Comparison of ENCODE assay signal across 35 cellular contexts in genomic region chr6:151509048-151509447, GRCh38. TPM values are rescaled to one million over a fixed set of nuclear protein-coding genes. Genes with fewer than 3 reads are reported as not detected.
"Had no signal": no experiment of that assay in that cellular context is flagged by ENCODE, and none has a peak within 500 bp of the region (broad histone marks: within the 10 kb centered on the region; RNA-seq: fewer than 3 reads in every experiment).

No MANE protein-coding gene starts in this region.

- ATAC-seq: activated naive CD4-positive, alpha-beta T cell treated with anti-CD3 and anti-CD28 coated beads, Interleukin-2, amount 50 U/mL, for 72 hours; activated naive CD8-positive, alpha-beta T cell treated with anti-CD3 and anti-CD28 coated beads, Interleukin-2, amount 50 U/mL, for 24 hours; activated T-cell treated with anti-CD3 and anti-CD28 coated beads, Interleukin-2, amount 50 U/mL, for 4 hours; activated T-cell treated with anti-CD3 and anti-CD28 coated beads, Interleukin-2, amount 50 U/mL, for 72 hours; activated T-helper 17 cell treated with anti-CD3 and anti-CD28 coated beads, Interleukin-2, amount 50 U/mL, for 72 hours; body of pancreas had no signal

- H3K36me3 ChIP-seq: adrenal gland, ascending aorta, brain microvascular endothelial cell, breast epithelium, cardiac muscle cell had no signal

- H3K4me3 ChIP-seq: adrenal gland, ascending aorta, body of pancreas, breast epithelium, cardiac muscle cell had no signal

- H3K27me3 ChIP-seq: adrenal gland, ascending aorta, body of pancreas, brain microvascular endothelial cell, breast epithelium, cardiac muscle cell had no signal

- H3K27ac ChIP-seq: adrenal gland, ascending aorta, body of pancreas, brain microvascular endothelial cell, breast epithelium, cardiac muscle cell had no signal

- H3K9me3 ChIP-seq: adrenal gland, ascending aorta, body of pancreas, breast epithelium had no signal

- FAIRE-seq: astrocyte, bronchial epithelial cell had no signal

- H3K4me1 ChIP-seq: ascending aorta, body of pancreas, breast epithelium had no signal

- DNase-seq: activated effector memory CD4-positive, alpha-beta T cell treated with anti-CD3 and anti-CD28 coated beads, Interleukin-2, amount 50 U/mL, for 16 hours; activated effector memory CD4-positive, alpha-beta T cell treated with Interleukin-2 at 50 U/mL for 16 hours; activated gamma-delta T cell; activated gamma-delta T cell treated with Interleukin-2 at 50 U/mL for 16 hours; activated naive CD4-positive, alpha-beta T cell; activated naive CD4-positive, alpha-beta T cell treated with anti-CD3 and anti-CD28 coated beads for 36 hours; activated naive CD4-positive, alpha-beta T cell treated with anti-CD3 and anti-CD28 coated beads, Interleukin-2, amount 10 ng/mL, durations not matched to agents 7 days and 5 days; activated naive CD4-positive, alpha-beta T cell treated with anti-CD3 and anti-CD28 coated beads, Interleukin-2, amount 50 U/mL, for 16 hours; activated naive CD4-positive, alpha-beta T cell treated with Interleukin-2 at 50 U/mL for 16 hours; activated naive CD8-positive, alpha-beta T cell treated with anti-CD3 and anti-CD28 coated beads for 36 hours; activated naive CD8-positive, alpha-beta T cell treated with anti-CD3 and anti-CD28 coated beads, Interleukin-2, amount 10 ng/mL, durations not matched to agents 7 days and 5 days; activated naive CD8-positive, alpha-beta T cell treated with anti-CD3 and anti-CD28 coated beads, Interleukin-2, amount 50 U/mL, for 24 hours; activated T-cell treated with anti-CD3 and anti-CD28 coated beads, Interleukin-2, amount 50 U/mL, for 24 hours; activated T-cell treated with anti-CD3 and anti-CD28 coated beads, Interleukin-2, amount 50 U/mL, for 4 hours; activated T-cell treated with anti-CD3 and anti-CD28 coated beads, Interleukin-2, amount 50 U/mL, for 48 hours; activated T-cell treated with anti-CD3 and anti-CD28 coated beads, Interleukin-2, amount 50 U/mL, for 72 hours; adrenal gland; amniotic stem cell; amygdala; anterior cingulate cortex; aorta; body of pancreas; brain microvascular endothelial cell; caudate nucleus; central memory CD4-positive, alpha-beta T cell; cerebellar nuclear complex had no signal

RNA-seq across cellular contexts. Expression of gene CCDC170, which starts 15.2 kb away (rescaled TPM):
- total RNA-seq: activated naive CD4-positive, alpha-beta T cell treated with anti-CD3 and anti-CD28 coated beads for 36 hours; activated naive CD4-positive, alpha-beta T cell treated with anti-CD3 and anti-CD28 coated beads, Interleukin-2, amount 50 U/mL, for 72 hours; activated naive CD8-positive, alpha-beta T cell treated with anti-CD3 and anti-CD28 coated beads for 36 hours; activated naive CD8-positive, alpha-beta T cell treated with anti-CD3 and anti-CD28 coated beads, Interleukin-2, amount 10 ng/mL, durations not matched to agents 7 days and 5 days; activated T-cell treated with anti-CD3 and anti-CD28 coated beads, Interleukin-2, amount 50 U/mL, for 4 hours; activated T-cell treated with anti-CD3 and anti-CD28 coated beads, Interleukin-2, amount 50 U/mL, for 72 hours; activated T-helper 1 cell treated with anti-CD3 and anti-CD28 coated beads, Interleukin-12 subunit alpha, Interleukin-12 subunit beta, Interleukin-2, Interleukin-4 antibody, amounts not matched to agents 30 ng/mL and 10 ng/mL and 1 ng/mL, durations not matched to agents 14 hours and 24 hours and 36 hours; activated T-helper 17 cell treated with anti-CD3 and anti-CD28 coated beads, Interleukin-2, amount 50 U/mL, for 72 hours; activated T-helper 2 cell treated with anti-CD3 and anti-CD28 coated beads, Interferon-gamma antibody, Interleukin-2, Interleukin-4, amounts not matched to agents 10 μg/mL and 5 μg/mL and 100 μg/mL, durations not matched to agents 14 hours and 24 hours and 36 hours; ascending aorta; bronchial epithelial cell had no signal
- polyA plus RNA-seq: cardiac muscle cell had no signal
